ENCODE assay signal across 1 cellular context in the genomic region with DNA sequence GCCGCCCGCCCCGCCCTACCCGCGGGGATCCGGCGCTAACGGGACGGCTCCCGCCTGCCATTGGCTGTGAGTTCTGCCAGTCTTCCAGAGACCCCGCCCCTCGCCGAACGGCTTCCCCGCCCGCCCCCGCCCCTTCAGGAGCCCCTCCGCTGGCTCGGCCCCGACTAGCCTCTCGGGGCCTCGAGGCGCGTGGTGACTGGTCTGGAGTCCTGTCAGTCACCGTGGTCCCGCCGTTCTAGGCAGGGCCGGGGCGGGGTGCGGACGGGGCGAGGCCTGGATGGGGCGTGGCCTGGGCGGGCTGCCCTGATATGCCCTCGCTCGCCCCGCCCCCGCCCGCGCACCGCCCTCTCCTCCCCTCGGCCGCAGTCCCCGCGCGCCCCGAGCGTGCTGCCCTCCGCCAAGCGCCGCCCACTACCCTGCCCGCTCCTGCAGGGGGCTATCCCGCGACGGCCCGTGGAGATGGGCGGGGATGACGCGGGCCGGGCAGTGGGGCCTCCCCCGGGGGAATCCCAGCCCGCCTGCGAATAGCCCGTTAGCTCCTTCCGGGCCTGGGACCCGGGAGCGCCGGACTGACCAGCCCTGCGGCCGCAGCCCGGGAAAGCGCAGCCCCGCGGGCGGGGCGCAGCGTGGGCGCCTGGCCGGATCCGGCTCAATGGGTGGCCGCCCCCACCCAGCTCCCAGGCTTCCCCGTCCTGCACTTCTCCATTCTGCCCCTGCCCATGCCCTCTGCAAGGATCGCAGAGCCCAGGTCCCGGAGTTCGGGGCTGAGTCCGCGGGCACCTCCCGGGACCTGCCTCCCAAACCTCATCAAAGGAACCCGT.
TF ChIP-seq lines count a peak whose summit lies in the region.

No MANE protein-coding gene starts in this region.

TF ChIP-seq in HepG2, 621 proteins besides CTCF, POLR2A, EP300 and RAD21 (continued from another document and continues in another):
- TF ChIP-seq, protein P1, sequence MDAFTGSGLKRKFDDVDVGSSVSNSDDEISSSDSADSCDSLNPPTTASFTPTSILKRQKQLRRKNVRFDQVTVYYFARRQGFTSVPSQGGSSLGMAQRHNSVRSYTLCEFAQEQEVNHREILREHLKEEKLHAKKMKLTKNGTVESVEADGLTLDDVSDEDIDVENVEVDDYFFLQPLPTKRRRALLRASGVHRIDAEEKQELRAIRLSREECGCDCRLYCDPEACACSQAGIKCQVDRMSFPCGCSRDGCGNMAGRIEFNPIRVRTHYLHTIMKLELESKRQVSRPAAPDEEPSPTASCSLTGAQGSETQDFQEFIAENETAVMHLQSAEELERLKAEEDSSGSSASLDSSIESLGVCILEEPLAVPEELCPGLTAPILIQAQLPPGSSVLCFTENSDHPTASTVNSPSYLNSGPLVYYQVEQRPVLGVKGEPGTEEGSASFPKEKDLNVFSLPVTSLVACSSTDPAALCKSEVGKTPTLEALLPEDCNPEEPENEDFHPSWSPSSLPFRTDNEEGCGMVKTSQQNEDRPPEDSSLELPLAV (CRISPR knock-in tag; conservative IDR thresholded peaks at IDR 0.05; ENCODE audit: low read depth), result 0 out of 2 replicates have a peak, but pooled peaks have one; percentile 28
- no peak for TF ChIP-seq DNMT1 (CRISPR knock-in tag; IDR thresholded peaks at IDR 0.05)
- TF ChIP-seq, protein P2, sequence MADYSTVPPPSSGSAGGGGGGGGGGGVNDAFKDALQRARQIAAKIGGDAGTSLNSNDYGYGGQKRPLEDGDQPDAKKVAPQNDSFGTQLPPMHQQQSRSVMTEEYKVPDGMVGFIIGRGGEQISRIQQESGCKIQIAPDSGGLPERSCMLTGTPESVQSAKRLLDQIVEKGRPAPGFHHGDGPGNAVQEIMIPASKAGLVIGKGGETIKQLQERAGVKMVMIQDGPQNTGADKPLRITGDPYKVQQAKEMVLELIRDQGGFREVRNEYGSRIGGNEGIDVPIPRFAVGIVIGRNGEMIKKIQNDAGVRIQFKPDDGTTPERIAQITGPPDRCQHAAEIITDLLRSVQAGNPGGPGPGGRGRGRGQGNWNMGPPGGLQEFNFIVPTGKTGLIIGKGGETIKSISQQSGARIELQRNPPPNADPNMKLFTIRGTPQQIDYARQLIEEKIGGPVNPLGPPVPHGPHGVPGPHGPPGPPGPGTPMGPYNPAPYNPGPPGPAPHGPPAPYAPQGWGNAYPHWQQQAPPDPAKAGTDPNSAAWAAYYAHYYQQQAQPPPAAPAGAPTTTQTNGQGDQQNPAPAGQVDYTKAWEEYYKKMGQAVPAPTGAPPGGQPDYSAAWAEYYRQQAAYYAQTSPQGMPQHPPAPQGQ (CRISPR knock-in tag; IDR thresholded peaks at IDR 0.05; ENCODE audit: borderline replicate concordance), result no peak
- no peak for TF ChIP-seq ZNF558 (CRISPR knock-in tag; IDR thresholded peaks at IDR 0.05; ENCODE audit: borderline replicate concordance)
- TF ChIP-seq ZNF30 (CRISPR knock-in tag; IDR thresholded peaks at IDR 0.05), result no peak
- no peak for TF ChIP-seq ZNF879 (CRISPR knock-in tag; IDR thresholded peaks at IDR 0.05)
- TF ChIP-seq, protein P3, sequence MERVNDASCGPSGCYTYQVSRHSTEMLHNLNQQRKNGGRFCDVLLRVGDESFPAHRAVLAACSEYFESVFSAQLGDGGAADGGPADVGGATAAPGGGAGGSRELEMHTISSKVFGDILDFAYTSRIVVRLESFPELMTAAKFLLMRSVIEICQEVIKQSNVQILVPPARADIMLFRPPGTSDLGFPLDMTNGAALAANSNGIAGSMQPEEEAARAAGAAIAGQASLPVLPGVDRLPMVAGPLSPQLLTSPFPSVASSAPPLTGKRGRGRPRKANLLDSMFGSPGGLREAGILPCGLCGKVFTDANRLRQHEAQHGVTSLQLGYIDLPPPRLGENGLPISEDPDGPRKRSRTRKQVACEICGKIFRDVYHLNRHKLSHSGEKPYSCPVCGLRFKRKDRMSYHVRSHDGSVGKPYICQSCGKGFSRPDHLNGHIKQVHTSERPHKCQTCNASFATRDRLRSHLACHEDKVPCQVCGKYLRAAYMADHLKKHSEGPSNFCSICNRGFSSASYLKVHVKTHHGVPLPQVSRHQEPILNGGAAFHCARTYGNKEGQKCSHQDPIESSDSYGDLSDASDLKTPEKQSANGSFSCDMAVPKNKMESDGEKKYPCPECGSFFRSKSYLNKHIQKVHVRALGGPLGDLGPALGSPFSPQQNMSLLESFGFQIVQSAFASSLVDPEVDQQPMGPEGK (CRISPR knock-in tag; IDR thresholded peaks at IDR 0.05), result peak; percentile 78
- no peak for TF ChIP-seq ZNF335 (CRISPR knock-in tag; IDR thresholded peaks at IDR 0.05)
- no peak for TF ChIP-seq ZNF567 (CRISPR knock-in tag; IDR thresholded peaks at IDR 0.05; ENCODE audit: borderline replicate concordance)
- TF ChIP-seq, protein P4, sequence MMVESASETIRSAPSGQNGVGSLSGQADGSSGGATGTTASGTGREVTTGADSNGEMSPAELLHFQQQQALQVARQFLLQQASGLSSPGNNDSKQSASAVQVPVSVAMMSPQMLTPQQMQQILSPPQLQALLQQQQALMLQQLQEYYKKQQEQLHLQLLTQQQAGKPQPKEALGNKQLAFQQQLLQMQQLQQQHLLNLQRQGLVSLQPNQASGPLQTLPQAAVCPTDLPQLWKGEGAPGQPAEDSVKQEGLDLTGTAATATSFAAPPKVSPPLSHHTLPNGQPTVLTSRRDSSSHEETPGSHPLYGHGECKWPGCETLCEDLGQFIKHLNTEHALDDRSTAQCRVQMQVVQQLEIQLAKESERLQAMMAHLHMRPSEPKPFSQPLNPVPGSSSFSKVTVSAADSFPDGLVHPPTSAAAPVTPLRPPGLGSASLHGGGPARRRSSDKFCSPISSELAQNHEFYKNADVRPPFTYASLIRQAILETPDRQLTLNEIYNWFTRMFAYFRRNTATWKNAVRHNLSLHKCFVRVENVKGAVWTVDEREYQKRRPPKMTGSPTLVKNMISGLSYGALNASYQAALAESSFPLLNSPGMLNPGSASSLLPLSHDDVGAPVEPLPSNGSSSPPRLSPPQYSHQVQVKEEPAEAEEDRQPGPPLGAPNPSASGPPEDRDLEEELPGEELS (CRISPR knock-in tag; IDR thresholded peaks at IDR 0.05), result no peak
- TF ChIP-seq, protein P5, sequence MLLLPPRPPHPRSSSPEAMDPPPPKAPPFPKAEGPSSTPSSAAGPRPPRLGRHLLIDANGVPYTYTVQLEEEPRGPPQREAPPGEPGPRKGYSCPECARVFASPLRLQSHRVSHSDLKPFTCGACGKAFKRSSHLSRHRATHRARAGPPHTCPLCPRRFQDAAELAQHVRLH (CRISPR knock-in tag; IDR thresholded peaks at IDR 0.05; ENCODE audit: borderline replicate concordance, low read depth), result no peak; the same call in 1 of the 2 replicates
- peak; percentile 74 for TF ChIP-seq SP5 (CRISPR knock-in tag; IDR thresholded peaks at IDR 0.05; ENCODE audit: borderline replicate concordance, low read depth)
- TF ChIP-seq ZNF790 (CRISPR knock-in tag; IDR thresholded peaks at IDR 0.05; ENCODE audit: borderline replicate concordance), result no peak
- no peak; the same call in 1 of the 2 replicates for TF ChIP-seq SAFB2 (CRISPR knock-in tag; IDR thresholded peaks at IDR 0.05; ENCODE audit: borderline replicate concordance, low read depth)
- TF ChIP-seq RBM39 (IDR thresholded peaks at IDR 0.05; ENCODE audit: low read depth, low read length, poor library complexity, severe bottlenecking), result no peak
- no peak; the same call in 1 of the 2 replicates for TF ChIP-seq DMAP1 (CRISPR knock-in tag; IDR thresholded peaks at IDR 0.05)
- TF ChIP-seq ZNF260 (CRISPR knock-in tag; IDR thresholded peaks at IDR 0.05; ENCODE audit: borderline replicate concordance, low read depth), result no peak
- no peak for TF ChIP-seq GZF1 (CRISPR knock-in tag; IDR thresholded peaks at IDR 0.05)
- TF ChIP-seq, protein P6, sequence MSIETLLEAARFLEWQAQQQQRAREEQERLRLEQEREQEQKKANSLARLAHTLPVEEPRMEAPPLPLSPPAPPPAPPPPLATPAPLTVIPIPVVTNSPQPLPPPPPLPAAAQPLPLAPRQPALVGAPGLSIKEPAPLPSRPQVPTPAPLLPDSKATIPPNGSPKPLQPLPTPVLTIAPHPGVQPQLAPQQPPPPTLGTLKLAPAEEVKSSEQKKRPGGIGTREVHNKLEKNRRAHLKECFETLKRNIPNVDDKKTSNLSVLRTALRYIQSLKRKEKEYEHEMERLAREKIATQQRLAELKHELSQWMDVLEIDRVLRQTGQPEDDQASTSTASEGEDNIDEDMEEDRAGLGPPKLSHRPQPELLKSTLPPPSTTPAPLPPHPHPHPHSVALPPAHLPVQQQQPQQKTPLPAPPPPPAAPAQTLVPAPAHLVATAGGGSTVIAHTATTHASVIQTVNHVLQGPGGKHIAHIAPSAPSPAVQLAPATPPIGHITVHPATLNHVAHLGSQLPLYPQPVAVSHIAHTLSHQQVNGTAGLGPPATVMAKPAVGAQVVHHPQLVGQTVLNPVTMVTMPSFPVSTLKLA (IDR thresholded peaks at IDR 0.05), result no peak
- no peak for TF ChIP-seq U2AF1 (optimal IDR thresholded peaks at IDR 0.05; ENCODE audit: low read depth, low read length)
- no peak for TF ChIP-seq ZNF337 (CRISPR knock-in tag; IDR thresholded peaks at IDR 0.05; ENCODE audit: borderline replicate concordance, low read depth)
- TF ChIP-seq, protein P7, sequence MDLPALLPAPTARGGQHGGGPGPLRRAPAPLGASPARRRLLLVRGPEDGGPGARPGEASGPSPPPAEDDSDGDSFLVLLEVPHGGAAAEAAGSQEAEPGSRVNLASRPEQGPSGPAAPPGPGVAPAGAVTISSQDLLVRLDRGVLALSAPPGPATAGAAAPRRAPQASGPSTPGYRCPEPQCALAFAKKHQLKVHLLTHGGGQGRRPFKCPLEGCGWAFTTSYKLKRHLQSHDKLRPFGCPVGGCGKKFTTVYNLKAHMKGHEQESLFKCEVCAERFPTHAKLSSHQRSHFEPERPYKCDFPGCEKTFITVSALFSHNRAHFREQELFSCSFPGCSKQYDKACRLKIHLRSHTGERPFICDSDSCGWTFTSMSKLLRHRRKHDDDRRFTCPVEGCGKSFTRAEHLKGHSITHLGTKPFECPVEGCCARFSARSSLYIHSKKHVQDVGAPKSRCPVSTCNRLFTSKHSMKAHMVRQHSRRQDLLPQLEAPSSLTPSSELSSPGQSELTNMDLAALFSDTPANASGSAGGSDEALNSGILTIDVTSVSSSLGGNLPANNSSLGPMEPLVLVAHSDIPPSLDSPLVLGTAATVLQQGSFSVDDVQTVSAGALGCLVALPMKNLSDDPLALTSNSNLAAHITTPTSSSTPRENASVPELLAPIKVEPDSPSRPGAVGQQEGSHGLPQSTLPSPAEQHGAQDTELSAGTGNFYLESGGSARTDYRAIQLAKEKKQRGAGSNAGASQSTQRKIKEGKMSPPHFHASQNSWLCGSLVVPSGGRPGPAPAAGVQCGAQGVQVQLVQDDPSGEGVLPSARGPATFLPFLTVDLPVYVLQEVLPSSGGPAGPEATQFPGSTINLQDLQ (CRISPR knock-in tag; IDR thresholded peaks at IDR 0.05), result no peak
- TF ChIP-seq, protein P8, sequence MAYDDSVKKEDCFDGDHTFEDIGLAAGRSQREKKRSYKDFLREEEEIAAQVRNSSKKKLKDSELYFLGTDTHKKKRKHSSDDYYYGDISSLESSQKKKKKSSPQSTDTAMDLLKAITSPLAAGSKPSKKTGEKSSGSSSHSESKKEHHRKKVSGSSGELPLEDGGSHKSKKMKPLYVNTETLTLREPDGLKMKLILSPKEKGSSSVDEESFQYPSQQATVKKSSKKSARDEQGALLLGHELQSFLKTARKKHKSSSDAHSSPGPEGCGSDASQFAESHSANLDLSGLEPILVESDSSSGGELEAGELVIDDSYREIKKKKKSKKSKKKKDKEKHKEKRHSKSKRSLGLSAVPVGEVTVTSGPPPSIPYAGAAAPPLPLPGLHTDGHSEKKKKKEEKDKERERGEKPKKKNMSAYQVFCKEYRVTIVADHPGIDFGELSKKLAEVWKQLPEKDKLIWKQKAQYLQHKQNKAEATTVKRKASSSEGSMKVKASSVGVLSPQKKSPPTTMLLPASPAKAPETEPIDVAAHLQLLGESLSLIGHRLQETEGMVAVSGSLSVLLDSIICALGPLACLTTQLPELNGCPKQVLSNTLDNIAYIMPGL (CRISPR knock-in tag; IDR thresholded peaks at IDR 0.05; ENCODE audit: borderline replicate concordance in 1 of 2, low read depth in 1 of 2), result peak in 1 of 2 experiments; percentile 39; a peak in 1 of 4 replicates
- no peak for TF ChIP-seq YY1 (IDR thresholded peaks at IDR 0.05; ENCODE audit: insufficient read depth, insufficient replicate concordance, low read depth, low read length)
- no peak for TF ChIP-seq ZNF629 (CRISPR knock-in tag; conservative IDR thresholded peaks at IDR 0.05)
- TF ChIP-seq, protein P9, sequence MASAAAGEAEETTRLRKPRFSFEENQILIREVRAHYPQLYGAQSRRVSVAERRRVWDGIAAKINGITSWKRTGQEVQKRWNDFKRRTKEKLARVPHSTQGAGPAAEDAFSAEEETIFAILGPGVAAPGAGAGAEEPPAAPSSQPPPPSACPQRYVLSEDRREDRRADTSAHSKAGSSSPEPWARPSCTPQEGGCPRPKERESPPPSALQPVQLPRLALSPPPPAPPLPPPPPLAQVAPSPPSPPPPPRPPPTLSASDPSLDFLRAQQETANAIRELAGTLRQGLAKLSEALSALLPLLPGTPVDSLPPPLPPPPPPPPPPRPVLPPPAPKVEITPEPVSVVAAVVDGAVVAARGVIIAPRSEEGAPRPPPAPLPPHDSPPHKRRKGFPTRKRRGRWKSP (CRISPR knock-in tag; IDR thresholded peaks at IDR 0.05), result peak; percentile 62; the same call in 1 of the 2 replicates
- TF ChIP-seq, protein P10, sequence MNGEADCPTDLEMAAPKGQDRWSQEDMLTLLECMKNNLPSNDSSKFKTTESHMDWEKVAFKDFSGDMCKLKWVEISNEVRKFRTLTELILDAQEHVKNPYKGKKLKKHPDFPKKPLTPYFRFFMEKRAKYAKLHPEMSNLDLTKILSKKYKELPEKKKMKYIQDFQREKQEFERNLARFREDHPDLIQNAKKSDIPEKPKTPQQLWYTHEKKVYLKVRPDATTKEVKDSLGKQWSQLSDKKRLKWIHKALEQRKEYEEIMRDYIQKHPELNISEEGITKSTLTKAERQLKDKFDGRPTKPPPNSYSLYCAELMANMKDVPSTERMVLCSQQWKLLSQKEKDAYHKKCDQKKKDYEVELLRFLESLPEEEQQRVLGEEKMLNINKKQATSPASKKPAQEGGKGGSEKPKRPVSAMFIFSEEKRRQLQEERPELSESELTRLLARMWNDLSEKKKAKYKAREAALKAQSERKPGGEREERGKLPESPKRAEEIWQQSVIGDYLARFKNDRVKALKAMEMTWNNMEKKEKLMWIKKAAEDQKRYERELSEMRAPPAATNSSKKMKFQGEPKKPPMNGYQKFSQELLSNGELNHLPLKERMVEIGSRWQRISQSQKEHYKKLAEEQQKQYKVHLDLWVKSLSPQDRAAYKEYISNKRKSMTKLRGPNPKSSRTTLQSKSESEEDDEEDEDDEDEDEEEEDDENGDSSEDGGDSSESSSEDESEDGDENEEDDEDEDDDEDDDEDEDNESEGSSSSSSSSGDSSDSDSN (CRISPR knock-in tag; IDR thresholded peaks at IDR 0.05), result peak; percentile 46
- TF ChIP-seq KLF12 (CRISPR knock-in tag; IDR thresholded peaks at IDR 0.05; ENCODE audit: borderline replicate concordance), result 0 out of 2 replicates have a peak, but pooled peaks have one; percentile 22
- TF ChIP-seq, protein P11, sequence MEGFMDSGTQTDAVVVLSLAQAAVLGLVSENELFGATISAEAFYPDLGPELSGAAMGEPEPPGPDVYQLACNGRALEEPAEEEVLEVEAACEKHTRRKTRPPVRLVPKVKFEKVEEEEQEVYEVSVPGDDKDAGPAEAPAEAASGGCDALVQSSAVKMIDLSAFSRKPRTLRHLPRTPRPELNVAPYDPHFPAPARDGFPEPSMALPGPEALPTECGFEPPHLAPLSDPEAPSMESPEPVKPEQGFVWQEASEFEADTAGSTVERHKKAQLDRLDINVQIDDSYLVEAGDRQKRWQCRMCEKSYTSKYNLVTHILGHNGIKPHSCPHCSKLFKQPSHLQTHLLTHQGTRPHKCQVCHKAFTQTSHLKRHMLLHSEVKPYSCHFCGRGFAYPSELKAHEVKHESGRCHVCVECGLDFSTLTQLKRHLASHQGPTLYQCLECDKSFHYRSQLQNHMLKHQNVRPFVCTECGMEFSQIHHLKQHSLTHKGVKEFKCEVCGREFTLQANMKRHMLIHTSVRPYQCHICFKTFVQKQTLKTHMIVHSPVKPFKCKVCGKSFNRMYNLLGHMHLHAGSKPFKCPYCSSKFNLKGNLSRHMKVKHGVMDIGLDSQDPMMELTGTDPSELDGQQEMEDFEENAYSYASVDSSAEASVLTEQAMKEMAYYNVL (CRISPR knock-in tag; IDR thresholded peaks at IDR 0.05; ENCODE audit: borderline replicate concordance), result 0 out of 2 replicates have a peak, but pooled peaks have one; percentile 55
